16 cellular contexts compared by ENCODE assay signal in genomic region chr12:24708718-24709117, GRCh38.
A peak's percentile ranks its signal among the peaks of the same experiment; 100 is the strongest.
DNase-seq lines count a peak whose midpoint lies in the region; ATAC-seq, FAIRE-seq and TF ChIP-seq lines count a peak whose summit lies in the region.
"Had no signal": no experiment of that assay in that cellular context is flagged by ENCODE, and none has a peak within 500 bp of the region (broad histone marks: within the 10 kb centered on the region; RNA-seq: fewer than 3 reads in every experiment).

No MANE protein-coding gene starts in this region.

- TF ChIP-seq POLR2A in GM12891 (IDR thresholded peaks at IDR 0.05; ENCODE audit: low read depth, low read length) (no peak), GM18505 (IDR thresholded peaks at IDR 0.05; ENCODE audit: borderline replicate concordance, extremely low read depth, insufficient read depth, insufficient read length) (no peak)

- ATAC-seq in GM18505 (IDR thresholded peaks at IDR 0.05; ENCODE audit: unreplicated experiment), result no peak
- no peak for ATAC-seq in HG03097 (IDR thresholded peaks at IDR 0.05; ENCODE audit: low FRiP score, unreplicated experiment)
- ATAC-seq: GM12878, GM23338 had no signal

- no peaks in the 10 kb centered on the region for H3K27me3 ChIP-seq in bronchial epithelial cell (ENCODE audit: control insufficient read depth, insufficient read depth, low read length)

- no peak overlapping the region for H3K4me3 ChIP-seq in bronchial epithelial cell (ENCODE audit: low read depth, low read length)
- H3K4me3 ChIP-seq: GM12878, GM23338 had no signal

- H3K36me3 ChIP-seq in bronchial epithelial cell (ENCODE audit: control insufficient read depth, insufficient read depth, low read length), result no peaks in the 10 kb centered on the region

- FAIRE-seq in GM12891 (lab: Jason Lieb, UNC), result peak; percentile 31
- FAIRE-seq in bronchial epithelial cell (lab: Jason Lieb, UNC), result peak; percentile 7
- FAIRE-seq: GM12878, H54 had no signal

- no peak for TF ChIP-seq CTCF in bronchial epithelial cell (IDR thresholded peaks at IDR 0.05; ENCODE audit: insufficient read depth, low read length, severe bottlenecking)

- DNase-seq in GM12891 (ENCODE audit: insufficient read length, low spot score) (no peak), OCI-M1 (lab: John Stamatoyannopoulos, UW) (peak; percentile 25), bronchial epithelial cell (ENCODE audit: low read depth) (no peak), NCI-H1436 treated with DMSO at 0.1 percent for 48 hours (lab: John Stamatoyannopoulos, UW) (no peak)
- DNase-seq: C1 segment of cervical spinal cord; CD4-positive, CD25-positive, alpha-beta regulatory T cell; CD8-positive, alpha-beta memory T cell; COR-L47; DMS 273 treated with DMSO at 0.1 percent for 48 hours; DMS53; DND-41 had no signal

TF ChIP-seq in GM12891, 5 proteins besides CTCF, POLR2A, EP300 and RAD21:
- TF ChIP-seq SPI1 (IDR thresholded peaks at IDR 0.05; ENCODE audit: low read depth, low read length), result no peak
- TF ChIP-seq POLR2AphosphoS5 (IDR thresholded peaks at IDR 0.05; ENCODE audit: low read depth, low read length), result no peak
- TF ChIP-seq POU2F2 (IDR thresholded peaks at IDR 0.05; ENCODE audit: low read depth, low read length), result no peak
- TF ChIP-seq PAX5 (IDR thresholded peaks at IDR 0.05; ENCODE audit: insufficient read depth, low read length, severe bottlenecking), result no peak
- no peak for TF ChIP-seq TAF1 (IDR thresholded peaks at IDR 0.05; ENCODE audit: low read depth, low read length)
